Comparison of ENCODE assay signal across 18 cellular contexts in the genomic region with DNA sequence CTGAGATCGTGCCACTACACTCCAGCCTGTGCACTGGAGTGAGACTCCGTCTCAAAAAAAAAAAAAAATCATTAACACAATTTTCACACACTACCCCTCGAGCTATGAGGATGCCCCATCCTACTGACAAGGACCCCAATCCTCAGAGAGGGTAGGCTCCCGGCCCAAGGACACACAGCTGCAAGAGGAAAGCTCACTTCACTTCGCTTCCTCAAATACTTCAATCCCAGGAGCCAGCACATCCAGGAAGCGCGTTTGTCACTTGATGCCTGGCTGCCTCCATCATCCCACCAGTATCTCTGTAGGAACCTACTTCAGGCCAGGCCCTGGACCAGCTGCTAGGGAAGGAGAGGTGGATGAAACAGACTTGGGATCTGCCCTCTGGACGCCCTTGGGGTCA.
DNase-seq lines count a peak whose midpoint lies in the region; ATAC-seq and TF ChIP-seq lines count a peak whose summit lies in the region.
"Had no signal": no experiment of that assay in that cellular context is flagged by ENCODE, and none has a peak within 500 bp of the region (broad histone marks: within the 10 kb centered on the region; RNA-seq: fewer than 3 reads in every experiment).

No MANE protein-coding gene starts in this region.

- in situ Hi-C loops in ACHN (cut with HindIII; ENCODE audit: low pct_ligation_motif_present, low pct_unique_long_range_greater_than_20kb, low sequenced_read_pairs): no loop called here

- H3K27ac ChIP-seq in CD8-positive, alpha-beta T cell (ENCODE audit: low read depth, low read length): no peak overlapping the region
- H3K27ac ChIP-seq in spleen: peak overlapping the region in 1 of 8 donors; percentile 47

- no peak for TF ChIP-seq CTCF in CD8-positive, alpha-beta T cell (IDR thresholded peaks at IDR 0.05)
- TF ChIP-seq CTCF in glutamatergic neuron (IDR thresholded peaks at IDR 0.05; ENCODE audit: partially characterized antibody, unreplicated experiment) (no peak), spleen (IDR thresholded peaks at IDR 0.05 in 8 of 11, conservative IDR thresholded peaks at IDR 0.05 in 3 of 11) (no peak)

- CTCF ChIA-PET in activated naive CD4-positive, alpha-beta T cell treated with anti-CD3 and anti-CD28 coated beads, Interleukin-2, amount 10 ng/mL, durations not matched to agents 7 days and 5 days (lab: Charles Lee): interaction anchor here (0.6 to 1.4 kb wide), 5 partner anchors 9 to 339 kb away, joined by 3 to 5 read pairs (median 3); no protein-coding TSS in a partner anchor
- CTCF ChIA-PET in CD8-positive, alpha-beta T cell (lab: Charles Lee): interaction anchor here (0.9 to 2.5 kb wide), 4 partner anchors 13 to 410 kb away, joined by 3 to 12 read pairs (median 4); no protein-coding TSS in a partner anchor

- TF ChIP-seq POLR2A in spleen (IDR thresholded peaks at IDR 0.05): no peak

- no peaks in the 10 kb centered on the region for H3K9me3 ChIP-seq in CD8-positive, alpha-beta T cell (ENCODE audit: low read length)
- H3K9me3 ChIP-seq in spleen: no peaks in the 10 kb centered on the region

- intact Hi-C loops in CD8-positive, alpha-beta T cell (cut with DNase I, micrococcal nuclease): loop anchor here in 1 of 2 experiments (10.0 kb wide), 1 partner anchor 71 kb away; no protein-coding TSS in a partner anchor
- intact Hi-C loops in spleen (cut with DNase I; ENCODE audit: low total_unique reads): loop anchor here (10.0 kb wide), 1 partner anchor 61 kb away; no protein-coding TSS in a partner anchor

- H3K4me1 Mint-ChIP-seq in activated naive CD4-positive, alpha-beta T cell treated with anti-CD3 and anti-CD28 coated beads, Interleukin-2, amount 10 ng/mL, durations not matched to agents 7 days and 5 days: peaks cover 5% of the 10 kb centered on the region
- peaks cover 2% of the 10 kb centered on the region for H3K4me1 Mint-ChIP-seq in CD8-positive, alpha-beta T cell (ENCODE audit: low read depth)
- H3K4me1 Mint-ChIP-seq in glutamatergic neuron (ENCODE audit: low read depth, unreplicated experiment): peaks cover 5% of the 10 kb centered on the region

- peaks cover 7% of the 10 kb centered on the region for H3K36me3 ChIP-seq in CD8-positive, alpha-beta T cell (ENCODE audit: insufficient read depth, low read length)
- H3K36me3 ChIP-seq in spleen: peaks cover 0 to 69% (median 12%) of the 10 kb centered on the region in 6 donors

- no peak overlapping the region for H3K4me3 ChIP-seq in CD8-positive, alpha-beta T cell (ENCODE audit: low read depth, low read length)
- no peak overlapping the region for H3K4me3 ChIP-seq in spleen

- WGBS in spleen, 5 donors: 80 to 84% (median 83%) methylated on average over 8 of the region's 8 CpGs

- no peak overlapping the region for H3K27ac Mint-ChIP-seq in activated naive CD4-positive, alpha-beta T cell treated with anti-CD3 and anti-CD28 coated beads, Interleukin-2, amount 10 ng/mL, durations not matched to agents 7 days and 5 days
- peak overlapping the region; percentile 49 for H3K27ac Mint-ChIP-seq in CD8-positive, alpha-beta T cell
- H3K27ac Mint-ChIP-seq in glutamatergic neuron (ENCODE audit: unreplicated experiment): no peak overlapping the region

- H3K4me1 ChIP-seq in CD8-positive, alpha-beta T cell (ENCODE audit: insufficient read depth, low read length): peaks cover 4% of the 10 kb centered on the region
- H3K4me1 ChIP-seq in spleen: peaks cover 13 to 63% (median 33%) of the 10 kb centered on the region in 6 donors

- H3K27me3 Mint-ChIP-seq in activated naive CD4-positive, alpha-beta T cell treated with anti-CD3 and anti-CD28 coated beads, Interleukin-2, amount 10 ng/mL, durations not matched to agents 7 days and 5 days: no peaks in the 10 kb centered on the region
- H3K27me3 Mint-ChIP-seq in CD8-positive, alpha-beta T cell (ENCODE audit: low read depth): no peaks in the 10 kb centered on the region
- H3K27me3 Mint-ChIP-seq in glutamatergic neuron (ENCODE audit: unreplicated experiment): peaks cover 13% of the 10 kb centered on the region

- H3K36me3 Mint-ChIP-seq in activated naive CD4-positive, alpha-beta T cell treated with anti-CD3 and anti-CD28 coated beads, Interleukin-2, amount 10 ng/mL, durations not matched to agents 7 days and 5 days: peaks cover 1% of the 10 kb centered on the region
- peaks cover 25% of the 10 kb centered on the region for H3K36me3 Mint-ChIP-seq in CD8-positive, alpha-beta T cell
- H3K36me3 Mint-ChIP-seq in glutamatergic neuron (ENCODE audit: unreplicated experiment): no peaks in the 10 kb centered on the region

- POLR2A ChIA-PET in CD8-positive, alpha-beta T cell (lab: Charles Lee): no interaction called here

- no peaks in the 10 kb centered on the region for H3K9me3 Mint-ChIP-seq in activated naive CD4-positive, alpha-beta T cell treated with anti-CD3 and anti-CD28 coated beads, Interleukin-2, amount 10 ng/mL, durations not matched to agents 7 days and 5 days
- no peaks in the 10 kb centered on the region for H3K9me3 Mint-ChIP-seq in CD8-positive, alpha-beta T cell
- peaks cover 4% of the 10 kb centered on the region for H3K9me3 Mint-ChIP-seq in glutamatergic neuron (ENCODE audit: unreplicated experiment)
- H3K9me3 Mint-ChIP-seq: H9 had no signal

- DNase-seq in activated naive CD4-positive, alpha-beta T cell treated with anti-CD3 and anti-CD28 coated beads, Interleukin-2, amount 10 ng/mL, durations not matched to agents 7 days and 5 days: peak; percentile 4
- DNase-seq in activated naive CD4-positive, alpha-beta T cell (lab: John Stamatoyannopoulos, UW): no peak
- DNase-seq in CD8-positive, alpha-beta T cell: no peak
- DNase-seq in glutamatergic neuron: peak; percentile 12
- DNase-seq in spleen: peak; percentile 59
- no peak for DNase-seq in effector CD4-positive, alpha-beta T cell
- no peak for DNase-seq in anterior cingulate cortex (lab: John Stamatoyannopoulos, UW)
- DNase-seq in ACHN: no peak
- DNase-seq: 8988T, DND-41, H9, IMR-90, Karpas-422, NCI-H1048, NCI-H2029 treated with DMSO at 0.1 percent for 48 hours, NCI-H446 treated with DMSO at 0.1 percent for 48 hours, NCI-H748 treated with DMSO at 0.1 percent for 48 hours, SIG-M5 had no signal

- no peak overlapping the region for H3K4me3 Mint-ChIP-seq in activated naive CD4-positive, alpha-beta T cell treated with anti-CD3 and anti-CD28 coated beads, Interleukin-2, amount 10 ng/mL, durations not matched to agents 7 days and 5 days
- no peak overlapping the region for H3K4me3 Mint-ChIP-seq in CD8-positive, alpha-beta T cell
- no peak overlapping the region for H3K4me3 Mint-ChIP-seq in glutamatergic neuron (ENCODE audit: unreplicated experiment)
- H3K4me3 Mint-ChIP-seq: H9 had no signal

- ATAC-seq in CD8-positive, alpha-beta T cell: no peak

- no peaks in the 10 kb centered on the region for H3K27me3 ChIP-seq in CD8-positive, alpha-beta T cell (ENCODE audit: insufficient read depth, low read length)
- no peaks in the 10 kb centered on the region for H3K27me3 ChIP-seq in spleen (replicated peaks in 1 of 7)

Comparison
In these comparisons a context has a peak if more than half of its experiments do, and no peak if none do; other contexts are left out.
1. DNase-seq: peak in activated naive CD4-positive, alpha-beta T cell treated with anti-CD3 and anti-CD28 coated beads, Interleukin-2, amount 10 ng/mL, durations not matched to agents 7 days and 5 days (single experiment), glutamatergic neuron (single experiment) and spleen (single experiment); none in activated naive CD4-positive, alpha-beta T cell (0 of 4), CD8-positive, alpha-beta T cell (0 of 7), effector CD4-positive, alpha-beta T cell (single experiment), anterior cingulate cortex (0 of 58) and ACHN (single experiment).